In the genomic region with DNA sequence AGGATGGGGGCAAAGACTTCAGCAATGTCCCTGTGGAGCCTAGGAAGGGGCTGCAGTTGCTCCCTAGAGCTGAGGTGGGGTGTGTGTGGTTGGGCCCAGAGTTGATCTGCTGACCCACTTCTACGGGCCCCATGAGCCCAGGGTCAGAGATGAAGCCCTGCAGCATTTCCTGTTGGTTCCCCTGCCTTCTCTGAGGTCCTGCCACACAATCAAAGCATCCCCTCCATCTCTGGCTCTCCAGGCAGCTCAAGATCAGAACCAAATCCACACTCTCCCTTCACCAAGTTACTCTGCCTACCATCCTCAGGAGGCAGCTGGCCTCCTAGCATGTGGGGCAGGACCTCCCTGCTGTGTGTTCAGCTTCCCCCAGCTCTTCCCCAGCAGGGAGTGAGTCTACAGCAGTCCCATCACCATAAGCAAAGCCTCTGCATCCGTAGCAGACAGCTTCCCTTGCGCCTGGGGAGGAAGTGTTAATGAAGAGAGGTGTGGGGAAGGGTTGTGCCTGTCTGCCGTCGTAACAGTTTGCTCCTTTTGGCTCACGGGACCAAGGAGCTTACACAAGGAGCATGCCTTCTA, we compare ENCODE assay signal across 18 cellular contexts. TPM values are rescaled to one million over a fixed set of nuclear protein-coding genes. Genes with fewer than 3 reads are reported as not detected.
A peak's percentile ranks its signal among the peaks of the same experiment; 100 is the strongest.
DNase-seq lines count a peak whose midpoint lies in the region; ATAC-seq, FAIRE-seq and TF ChIP-seq lines count a peak whose summit lies in the region.
"Had no signal": no experiment of that assay in that cellular context is flagged by ENCODE, and none has a peak within 500 bp of the region (broad histone marks: within the 10 kb centered on the region; RNA-seq: fewer than 3 reads in every experiment).

No MANE protein-coding gene starts in this region.

- H4K20me1 ChIP-seq in BLaER1 treated with 17β-estradiol and CSF1 and Interleukin-3, amounts not matched to agents 10 nM and 100 nM: no peaks in the 10 kb centered on the region
- no peaks in the 10 kb centered on the region for H4K20me1 ChIP-seq in IMR-90 (ENCODE audit: insufficient read depth, low read length)
- no peaks in the 10 kb centered on the region for H4K20me1 ChIP-seq in H1 (replicated peaks in 1 of 2; ENCODE audit: control insufficient read depth in 1 of 2, insufficient read depth in 2 of 2, low read length in 2 of 2)

- H3K23ac ChIP-seq in IMR-90 (ENCODE audit: low read depth, low read length) (no peak overlapping the region), H1 (ENCODE audit: insufficient read length) (no peak overlapping the region)

- H2AK5ac ChIP-seq in IMR-90 (ENCODE audit: low read depth, low read length): no peak overlapping the region
- H2AK5ac ChIP-seq in H1 (ENCODE audit: low read depth, low read length): no peak overlapping the region

- H2AFZ ChIP-seq in IMR-90 (replicated peaks; ENCODE audit: low read length, poor library complexity) (peak overlapping the region; percentile 5), H1 (ENCODE audit: low read length) (no peak overlapping the region)

- peaks cover 0 to 16% (median 6%) of the 10 kb centered on the region in 10 experiments; a peak in 11 of 20 replicates for H3K4me1 ChIP-seq in BLaER1 treated with 17β-estradiol and CSF1 and Interleukin-3, amounts not matched to agents 10 nM and 100 nM
- no peaks in the 10 kb centered on the region for H3K4me1 ChIP-seq in IMR-90 (ENCODE audit: control insufficient read depth, insufficient read depth, low read length)
- H3K4me1 ChIP-seq in H1 (replicated peaks in 1 of 4; ENCODE audit: control insufficient read depth in 3 of 4, insufficient read depth in 4 of 4, low read length in 3 of 4): peaks cover 0 to 7% (median 4%) of the 10 kb centered on the region in 4 experiments; a peak in 3 of 7 replicates
- H3K4me1 ChIP-seq: A549, SJSA1 had no signal

- no peak overlapping the region for H4K8ac ChIP-seq in IMR-90 (ENCODE audit: low read depth in 2 of 2, low read length in 2 of 2)
- H4K8ac ChIP-seq in H1 (ENCODE audit: extremely low read depth, insufficient read depth, low read length): no peak overlapping the region; the same call in none of the 2 replicates

- in situ Hi-C loops in IMR-90 (cut with MboI; ENCODE audit: low sequenced_read_pairs): no loop called here

- no peaks in the 10 kb centered on the region for H3K79me2 ChIP-seq in H1 (ENCODE audit: control insufficient read depth in 1 of 2, insufficient read depth in 2 of 2, low read length in 2 of 2)

- dilution Hi-C loops in IMR-90 (cut with HindIII; ENCODE audit: low sequenced_read_pairs, unreplicated experiment): no loop called here

- no peaks in the 10 kb centered on the region for H3K23me2 ChIP-seq in H1 (ENCODE audit: low read depth, low read length)

- no peaks in the 10 kb centered on the region for H3K36me3 ChIP-seq in BLaER1 treated with 17β-estradiol and CSF1 and Interleukin-3, amounts not matched to agents 10 nM and 100 nM
- H3K36me3 ChIP-seq in IMR-90 (ENCODE audit: control insufficient read depth, insufficient read depth, low read length) (no peaks in the 10 kb centered on the region), H1 (ENCODE audit: control insufficient read depth in 2 of 4, insufficient read depth in 4 of 4, low read length in 3 of 4) (no peaks in the 10 kb centered on the region)
- H3K36me3 ChIP-seq: SJSA1 had no signal

- no peaks in the 10 kb centered on the region for H3K79me1 ChIP-seq in IMR-90 (ENCODE audit: low read depth in 1 of 2, low read length in 2 of 2)
- H3K79me1 ChIP-seq in H1 (ENCODE audit: low read depth, low read length): no peaks in the 10 kb centered on the region

- no peak overlapping the region for H3K4me3 ChIP-seq in BLaER1 treated with 17β-estradiol and CSF1 and Interleukin-3, amounts not matched to agents 10 nM and 100 nM
- no peak overlapping the region for H3K4me3 ChIP-seq in IMR-90 (ENCODE audit: insufficient read depth, low read depth, low read length)
- no peak overlapping the region for H3K4me3 ChIP-seq in H1 (ENCODE audit: extremely low read depth in 1 of 4, insufficient read depth in 2 of 4, low read depth in 3 of 4, low read length in 4 of 4)
- H3K4me3 ChIP-seq: A549, SJSA1 had no signal

- no peak overlapping the region for H2BK5ac ChIP-seq in IMR-90 (ENCODE audit: low read depth, low read length, poor library complexity, severe bottlenecking)
- H2BK5ac ChIP-seq in H1 (ENCODE audit: low read depth, low read length): peak overlapping the region; percentile 19; the same call in 1 of the 2 replicates

- H3K4me3 Mint-ChIP-seq in natural killer cell treated with Interleukin-12 subunit alpha and Interleukin-12 subunit beta and Interleukin-15 and Interleukin-18, amount 100 ng/mL, for 72 hours: no peak overlapping the region
- H3K4me3 Mint-ChIP-seq: CD4-positive, CD25-positive, alpha-beta regulatory T cell had no signal

- no peak for ATAC-seq in IMR-90 (ENCODE audit: low read depth)
- peak; percentile 21 to 38 for ATAC-seq in natural killer cell treated with Interleukin-12 subunit alpha and Interleukin-12 subunit beta and Interleukin-15 and Interleukin-18, amount 100 ng/mL, for 72 hours
- ATAC-seq: A549, PC-3 had no signal

- TF ChIP-seq POLR2A in IMR-90 (IDR thresholded peaks at IDR 0.05; ENCODE audit: low read depth, low read length): no peak
- no peak for TF ChIP-seq POLR2A in H1 (IDR thresholded peaks at IDR 0.05; ENCODE audit: control extremely low read depth in 1 of 2, low read depth in 2 of 2, low read length in 2 of 2)

- intact Hi-C loops in IMR-90 (cut with micrococcal nuclease): no loop called here

- no peak overlapping the region; the same call in 2 of the 3 replicates for H2BK15ac ChIP-seq in IMR-90 (ENCODE audit: low read depth, low read length)
- H2BK15ac ChIP-seq in H1 (ENCODE audit: low read length): 0 out of 2 replicates have a peak overlapping the region, but pooled peaks have one; percentile 40

- H3K18ac ChIP-seq in IMR-90 (ENCODE audit: low read depth, low read length) (no peak overlapping the region), H1 (ENCODE audit: extremely low read depth, low read length) (peak overlapping the region; percentile 28; the same call in 1 of the 2 replicates)

- no peaks in the 10 kb centered on the region for H3K9me3 ChIP-seq in BLaER1 treated with 17β-estradiol and CSF1 and Interleukin-3, amounts not matched to agents 10 nM and 100 nM (replicated peaks in 1 of 11)
- H3K9me3 ChIP-seq in IMR-90 (ENCODE audit: control insufficient read depth, insufficient read depth, low read length) (no peaks in the 10 kb centered on the region), H1 (ENCODE audit: insufficient read depth in 2 of 2, low read depth in 1 of 2, low read length in 1 of 2) (no peaks in the 10 kb centered on the region)
- H3K9me3 ChIP-seq: A549, SJSA1 had no signal

- H2BK12ac ChIP-seq in H1 (ENCODE audit: low read depth, low read length): peak overlapping the region; percentile 13; the same call in 1 of the 2 replicates

- peak overlapping the region in 1 of 2 donors; percentile 67 for H3K27ac Mint-ChIP-seq in natural killer cell treated with Interleukin-12 subunit alpha and Interleukin-12 subunit beta and Interleukin-15 and Interleukin-18, amount 100 ng/mL, for 72 hours

- peak overlapping the region in 7 of 11 experiments; percentile 3 to 49 (median 36); a peak in 10 of 22 replicates for H3K4me2 ChIP-seq in BLaER1 treated with 17β-estradiol and CSF1 and Interleukin-3, amounts not matched to agents 10 nM and 100 nM
- no peak overlapping the region for H3K4me2 ChIP-seq in IMR-90 (ENCODE audit: low read depth, low read length)
- H3K4me2 ChIP-seq in H1 (ENCODE audit: insufficient read depth in 1 of 2, low read depth in 2 of 2, low read length in 2 of 2): no peak overlapping the region
- H3K4me2 ChIP-seq: A549 had no signal

- H4K91ac ChIP-seq in IMR-90 (ENCODE audit: insufficient read depth, low read depth, low read length) (no peak overlapping the region), H1 (replicated peaks; ENCODE audit: insufficient read length, low read length) (no peak overlapping the region)

- FAIRE-seq in H1 (lab: Jason Lieb, UNC) (no peak), D721Med (lab: Jason Lieb, UNC) (no peak)
- FAIRE-seq: A549, H54 had no signal

- no peak overlapping the region for H3K27ac ChIP-seq in BLaER1 treated with 17β-estradiol and CSF1 and Interleukin-3, amounts not matched to agents 10 nM and 100 nM
- no peak overlapping the region for H3K27ac ChIP-seq in IMR-90 (ENCODE audit: insufficient read depth, low read length)
- H3K27ac ChIP-seq in H1 (ENCODE audit: low read depth, low read length): no peak overlapping the region
- H3K27ac ChIP-seq: A549, SJSA1 had no signal

- no CpG with 5 or more reads among the region's 6 CpGs for WGBS in IMR-90 (ENCODE audit: extremely low coverage in 2 of 2, insufficient read length in 1 of 2), 2 experiments
- WGBS in H1 (ENCODE audit: extremely low coverage in 1 of 2, insufficient coverage in 1 of 2, insufficient read length in 1 of 2, insufficient replicate concordance in 2 of 2, low coverage in 1 of 2, low lambda C conversion rate in 2 of 2, missing lambda C conversion rate in 1 of 2), 2 experiments: 75% methylated on average over 6 of the region's 6 CpGs; no CpG with 5 or more reads in 1 of the 2 experiments

- H2BK120ac ChIP-seq in IMR-90 (ENCODE audit: low read depth, low read length): no peak overlapping the region
- H2BK120ac ChIP-seq in H1 (replicated peaks; ENCODE audit: low read depth, low read length): no peak overlapping the region

- H3K4me1 Mint-ChIP-seq in natural killer cell treated with Interleukin-12 subunit alpha and Interleukin-12 subunit beta and Interleukin-15 and Interleukin-18, amount 100 ng/mL, for 72 hours (ENCODE audit: low read depth in 2 of 2): peaks cover 14 to 17% of the 10 kb centered on the region in 2 donors

- H3K14ac ChIP-seq in IMR-90 (replicated peaks; ENCODE audit: low read depth, low read length) (no peak overlapping the region), H1 (ENCODE audit: insufficient read length) (no peak overlapping the region)

- no TSS peak for BruUV-seq in IMR-90 (replicated peaks; lab: Mats Ljungman, UMichigan)

- H3K56ac ChIP-seq in IMR-90 (ENCODE audit: extremely low read depth, insufficient read depth, low read length) (no peak overlapping the region), H1 (replicated peaks; ENCODE audit: insufficient read length, low read depth, low read length) (no peak overlapping the region)

- no peak for TF ChIP-seq EP300 in H1 (IDR thresholded peaks at IDR 0.05; ENCODE audit: borderline replicate concordance in 1 of 2, low read depth in 2 of 2, low read length in 2 of 2)

- POLR2A ChIA-PET in IMR-90 (lab: Charles Lee; ENCODE audit: unreplicated experiment) (no interaction called here), H1 (lab: Charles Lee; ENCODE audit: partially characterized antibody) (no interaction called here)

- CTCF ChIA-PET in IMR-90 (lab: Yijun Ruan, JAX) (no interaction called here), H1 (lab: Charles Lee; ENCODE audit: partially characterized antibody) (interaction anchor here (1.4 kb wide), 1 partner anchor 17 kb away, joined by 9 read pairs; no protein-coding TSS in a partner anchor)

- H3K27me3 Mint-ChIP-seq in natural killer cell treated with Interleukin-12 subunit alpha and Interleukin-12 subunit beta and Interleukin-15 and Interleukin-18, amount 100 ng/mL, for 72 hours: no peaks in the 10 kb centered on the region

- H3K9me1 ChIP-seq in IMR-90 (ENCODE audit: insufficient read depth, low read length): no peaks in the 10 kb centered on the region; the same call in 1 of the 2 replicates

- H3K9me3 Mint-ChIP-seq in natural killer cell treated with Interleukin-12 subunit alpha and Interleukin-12 subunit beta and Interleukin-15 and Interleukin-18, amount 100 ng/mL, for 72 hours: no peaks in the 10 kb centered on the region
- H3K9me3 Mint-ChIP-seq: CD4-positive, CD25-positive, alpha-beta regulatory T cell had no signal

- no peak for DNase-seq in IMR-90
- DNase-seq in H1 (ENCODE audit: low read depth in 1 of 2, low spot score in 2 of 2): peak in 1 of 2 experiments; percentile 36
- no peak for DNase-seq in natural killer cell treated with Interleukin-12 subunit alpha and Interleukin-12 subunit beta and Interleukin-15 and Interleukin-18, amount 100 ng/mL, for 72 hours (ENCODE audit: low spot score)
- no peak for DNase-seq in stimulated activated CD4-positive, alpha-beta T cell treated with anti-CD3 and anti-CD28 coated beads, Interleukin-15, amount 100 ng/mL, for 24 hours
- no peak for DNase-seq in D721Med (ENCODE audit: insufficient read length, low spot score)
- DNase-seq in NCI-H526 treated with DMSO at 0.1 percent for 48 hours (lab: John Stamatoyannopoulos, UW): no peak
- DNase-seq: CD4-positive, CD25-positive, alpha-beta regulatory T cell; DND-41; NCI-H1436 treated with DMSO at 0.1 percent for 48 hours; NCI-H2081 treated with DMSO at 0.1 percent for 48 hours; NCI-H226; NCI-H526; NK-92 treated with Interleukin-12 subunit alpha and Interleukin-12 subunit beta, amount 100 ng/mL, for 24 hours; PC-3 had no signal

- H3K27me3 ChIP-seq in BLaER1 treated with 17β-estradiol and CSF1 and Interleukin-3, amounts not matched to agents 10 nM and 100 nM: peaks cover 0 to 6% (median 2%) of the 10 kb centered on the region in 11 experiments; a peak in 19 of 22 replicates
- H3K27me3 ChIP-seq in IMR-90 (ENCODE audit: control insufficient read depth, insufficient read depth, low read length) (no peaks in the 10 kb centered on the region; the same call in 1 of the 2 replicates), H1 (replicated peaks in 1 of 4; ENCODE audit: control insufficient read depth in 3 of 4, extremely low read depth in 1 of 4, insufficient read depth in 3 of 4, low read length in 3 of 4) (no peaks in the 10 kb centered on the region)
- H3K27me3 ChIP-seq: SJSA1 had no signal

- no peak overlapping the region for H4K5ac ChIP-seq in IMR-90 (ENCODE audit: low read depth, low read length)
- H4K5ac ChIP-seq in H1 (ENCODE audit: insufficient read length, low read depth, low read length): no peak overlapping the region

- no peaks in the 10 kb centered on the region for H3K36me3 Mint-ChIP-seq in natural killer cell treated with Interleukin-12 subunit alpha and Interleukin-12 subunit beta and Interleukin-15 and Interleukin-18, amount 100 ng/mL, for 72 hours
- H3K36me3 Mint-ChIP-seq: CD4-positive, CD25-positive, alpha-beta regulatory T cell had no signal

- no peak for TF ChIP-seq CTCF in IMR-90 (conservative IDR thresholded peaks at IDR 0.05; ENCODE audit: low read depth, low read length)
- TF ChIP-seq CTCF in H1 (IDR thresholded peaks at IDR 0.05; ENCODE audit: control extremely low read depth in 1 of 3, insufficient read depth in 1 of 3, low read depth in 1 of 3, low read length in 3 of 3): no peak
- TF ChIP-seq CTCF in D721Med (IDR thresholded peaks at IDR 0.05; ENCODE audit: insufficient read depth, missing control alignments): no peak

- H2BK20ac ChIP-seq in IMR-90 (ENCODE audit: low read depth, low read length) (no peak overlapping the region), H1 (ENCODE audit: low read length) (no peak overlapping the region)

- no peak overlapping the region for H3K9ac ChIP-seq in BLaER1 treated with 17β-estradiol and CSF1 and Interleukin-3, amounts not matched to agents 10 nM and 100 nM
- H3K9ac ChIP-seq in IMR-90 (ENCODE audit: low read depth, low read length) (no peak overlapping the region), H1 (replicated peaks in 1 of 4; ENCODE audit: extremely low read depth in 1 of 4, low read depth in 3 of 4, low read length in 3 of 4) (no peak overlapping the region)

- H3K4ac ChIP-seq in IMR-90 (ENCODE audit: low read depth, low read length) (no peak overlapping the region), H1 (replicated peaks; ENCODE audit: insufficient read length, low read depth, low read length) (no peak overlapping the region)

- no peak overlapping the region for H2AK9ac ChIP-seq in IMR-90 (replicated peaks; ENCODE audit: low read depth, low read length, poor library complexity)

- TF ChIP-seq RAD21 in IMR-90 (IDR thresholded peaks at IDR 0.05; ENCODE audit: low read length): no peak
- TF ChIP-seq RAD21 in H1 (IDR thresholded peaks at IDR 0.05 in 1 of 2, conservative IDR thresholded peaks at IDR 0.05 in 1 of 2; ENCODE audit: low read depth in 2 of 2, low read length in 2 of 2): no peak

RNA-seq across cellular contexts. Expression of gene TMEM247, which starts 26.9 kb away (rescaled TPM):
- not detected in 2 replicates for total RNA-seq in IMR-90 (2012; rRNA removed)
- polyA plus RNA-seq in IMR-90 (2012; rRNA removed): not detected in 2 replicates
- polyA plus RNA-seq in IMR-90 (2012; cell fraction: cytosol; rRNA removed): not detected in 2 replicates
- not detected in 2 replicates for polyA plus RNA-seq in IMR-90 (2012; cell fraction: nucleus; rRNA removed; ENCODE audit: low replicate concordance)
- not detected in 2 replicates for total RNA-seq in H1 (2021; fragmentation: NEBNext Ultra II Directional; extraction: Animal tissue kit (Norgen Biotek cat#: 25700))
- not detected in 2 replicates for polyA plus RNA-seq in H1 (2011; rRNA removed)
- polyA plus RNA-seq in H1 (2011; cell fraction: cytosol; rRNA removed): not detected
- polyA plus RNA-seq in H1 (2011; cell fraction: nucleus; rRNA removed): not detected
- polyA plus RNA-seq in H1 (2012, experiment 1 of 2): not detected in 4 replicates
- not detected for polyA plus RNA-seq in H1 (2012, experiment 2 of 2)
- polyA plus RNA-seq in H1 (2013, experiment 1 of 2): not detected
- not detected for polyA plus RNA-seq in H1 (2013, experiment 2 of 2)
- not detected in 2 replicates for polyA minus RNA-seq in H1 (2011; rRNA and poly(A)+ RNA removed)
- not detected for polyA minus RNA-seq in H1 (2011; cell fraction: cytosol; rRNA and poly(A)+ RNA removed)
- not detected for polyA minus RNA-seq in H1 (2011; cell fraction: nucleus; rRNA and poly(A)+ RNA removed)
- total RNA-seq in natural killer cell treated with Interleukin-12 subunit alpha and Interleukin-12 subunit beta and Interleukin-15 and Interleukin-18, amount 100 ng/mL, for 72 hours: not detected
- total RNA-seq: CD4-positive, CD25-positive, alpha-beta regulatory T cell; PC-3; SJSA1 had no signal
- polyA plus RNA-seq: A549; CD4-positive, CD25-positive, alpha-beta regulatory T cell had no signal

RNA-seq across cellular contexts. Expression of gene RHOQ, which starts 36.1 kb away (rescaled TPM):
- total RNA-seq in IMR-90 (2012; rRNA removed): 50.7 and 70.3 TPM in 2 replicates
- polyA plus RNA-seq in IMR-90 (2012; rRNA removed): 41.4 and 46.3 TPM in 2 replicates
- 19.0 and 20.9 TPM in 2 replicates for polyA plus RNA-seq in IMR-90 (2012; cell fraction: cytosol; rRNA removed)
- polyA plus RNA-seq in IMR-90 (2012; cell fraction: nucleus; rRNA removed; ENCODE audit: low replicate concordance): 37.4 and 90.3 TPM in 2 replicates
- 37.8 and 47.0 TPM in 2 replicates for total RNA-seq in H1 (2021; fragmentation: NEBNext Ultra II Directional; extraction: Animal tissue kit (Norgen Biotek cat#: 25700))
- 32.6 TPM in 2 replicates for polyA plus RNA-seq in H1 (2011; rRNA removed)
- polyA plus RNA-seq in H1 (2011; cell fraction: cytosol; rRNA removed): 28.1 TPM
- polyA plus RNA-seq in H1 (2011; cell fraction: nucleus; rRNA removed): 87.8 TPM
- polyA plus RNA-seq in H1 (2012, experiment 1 of 2): 21.9 to 34.0 TPM (median 27.2 TPM) in 4 replicates
- polyA plus RNA-seq in H1 (2012, experiment 2 of 2): 4.0 TPM
- polyA plus RNA-seq in H1 (2013, experiment 1 of 2): 72.6 TPM
- 61.3 TPM for polyA plus RNA-seq in H1 (2013, experiment 2 of 2)
- polyA minus RNA-seq in H1 (2011; rRNA and poly(A)+ RNA removed): 32.0 and 34.4 TPM in 2 replicates
- 19.2 TPM for polyA minus RNA-seq in H1 (2011; cell fraction: cytosol; rRNA and poly(A)+ RNA removed)
- polyA minus RNA-seq in H1 (2011; cell fraction: nucleus; rRNA and poly(A)+ RNA removed): 81.2 TPM
- 10 to 100 TPM; 36.8 to 49.1 TPM for total RNA-seq in natural killer cell treated with Interleukin-12 subunit alpha and Interleukin-12 subunit beta and Interleukin-15 and Interleukin-18, amount 100 ng/mL, for 72 hours

RNA-seq across cellular contexts. Expression of gene ATP6V1E2, which starts 36.2 kb away (rescaled TPM):
- 4.4 and 4.8 TPM in 2 replicates for total RNA-seq in IMR-90 (2012; rRNA removed)
- 4.0 and 5.3 TPM in 2 replicates for polyA plus RNA-seq in IMR-90 (2012; rRNA removed)
- 2.1 and 2.3 TPM in 2 replicates for polyA plus RNA-seq in IMR-90 (2012; cell fraction: cytosol; rRNA removed)
- 1.1 and 2.4 TPM in 2 replicates for polyA plus RNA-seq in IMR-90 (2012; cell fraction: nucleus; rRNA removed; ENCODE audit: low replicate concordance)
- 11.1 and 11.7 TPM in 2 replicates for total RNA-seq in H1 (2021; fragmentation: NEBNext Ultra II Directional; extraction: Animal tissue kit (Norgen Biotek cat#: 25700))
- polyA plus RNA-seq in H1 (2011; rRNA removed): 4.3 and 6.0 TPM in 2 replicates
- polyA plus RNA-seq in H1 (2011; cell fraction: cytosol; rRNA removed): 4.3 TPM
- polyA plus RNA-seq in H1 (2011; cell fraction: nucleus; rRNA removed): 11.3 TPM
- polyA plus RNA-seq in H1 (2012, experiment 1 of 2): 6.3 to 9.2 TPM (median 8.2 TPM) in 4 replicates
- 2.9 TPM for polyA plus RNA-seq in H1 (2012, experiment 2 of 2)
- polyA plus RNA-seq in H1 (2013, experiment 1 of 2): 7.8 TPM
- 8.0 TPM for polyA plus RNA-seq in H1 (2013, experiment 2 of 2)
- polyA minus RNA-seq in H1 (2011; rRNA and poly(A)+ RNA removed): 8.3 and 8.7 TPM in 2 replicates
- polyA minus RNA-seq in H1 (2011; cell fraction: cytosol; rRNA and poly(A)+ RNA removed): 3.9 TPM
- polyA minus RNA-seq in H1 (2011; cell fraction: nucleus; rRNA and poly(A)+ RNA removed): 22.8 TPM
- 1 to 10 TPM; 3.7 to 7.2 TPM for total RNA-seq in natural killer cell treated with Interleukin-12 subunit alpha and Interleukin-12 subunit beta and Interleukin-15 and Interleukin-18, amount 100 ng/mL, for 72 hours

Comparison
In these comparisons a context has a peak if more than half of its experiments do, and no peak if none do; other contexts are left out.
1. H3K4me2 ChIP-seq: peak in BLaER1 treated with 17β-estradiol and CSF1 and Interleukin-3, amounts not matched to agents 10 nM and 100 nM (7 of 11); none in IMR-90 (single experiment) and H1 (0 of 2).